11 cellular contexts compared by ENCODE assay signal in the genomic region with DNA sequence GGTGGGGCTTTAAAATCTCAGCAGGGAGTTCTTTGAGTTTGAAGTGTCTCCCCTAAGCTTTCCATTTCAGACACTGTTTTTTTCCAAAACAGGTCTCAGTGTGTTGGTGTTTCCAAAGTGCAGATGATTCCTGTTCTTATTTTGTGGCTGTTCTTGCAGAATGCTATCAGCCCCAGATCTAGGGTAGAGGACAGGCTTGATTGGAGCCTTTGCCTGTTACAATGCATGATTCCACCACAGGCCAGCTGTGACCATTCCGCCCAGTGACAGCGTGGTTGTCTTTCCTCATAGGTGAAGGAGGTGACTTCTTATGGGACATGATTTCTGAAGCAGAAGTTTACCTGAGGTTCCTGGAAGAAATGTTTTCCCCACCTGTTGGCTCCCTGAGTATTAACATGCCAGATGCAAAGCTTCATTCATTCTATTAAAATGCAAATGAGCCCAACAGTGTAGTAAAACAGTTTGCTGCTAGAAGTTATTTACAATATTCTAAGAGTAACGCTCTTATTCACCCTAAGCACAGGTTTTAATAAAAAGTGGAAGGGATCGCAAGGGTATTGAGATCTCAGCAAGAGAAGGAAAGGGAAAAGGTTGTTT. TPM values are rescaled to one million over a fixed set of nuclear protein-coding genes. Genes with fewer than 3 reads are reported as not detected.
A peak's percentile ranks its signal among the peaks of the same experiment; 100 is the strongest.
DNase-seq lines count a peak whose midpoint lies in the region; ATAC-seq and TF ChIP-seq lines count a peak whose summit lies in the region.
"Had no signal": no experiment of that assay in that cellular context is flagged by ENCODE, and none has a peak within 500 bp of the region (broad histone marks: within the 10 kb centered on the region; RNA-seq: fewer than 3 reads in every experiment).

No MANE protein-coding gene starts in this region.

- H3K27me3 ChIP-seq in body of pancreas (no peaks in the 10 kb centered on the region), muscle layer of duodenum (ENCODE audit: low read depth, low read length) (no peaks in the 10 kb centered on the region), esophagus muscularis mucosa (no peaks in the 10 kb centered on the region)

- no peak for TF ChIP-seq CTCF in C4-2B (conservative IDR thresholded peaks at IDR 0.05)
- TF ChIP-seq CTCF in body of pancreas (IDR thresholded peaks at IDR 0.05) = no peak
- TF ChIP-seq CTCF in esophagus muscularis mucosa (IDR thresholded peaks at IDR 0.05) = no peak

- no peaks in the 10 kb centered on the region for H3K9me3 ChIP-seq in body of pancreas
- H3K9me3 ChIP-seq in muscle layer of duodenum (ENCODE audit: control insufficient read depth in 1 of 2, low read length in 2 of 2) = no peaks in the 10 kb centered on the region
- no peaks in the 10 kb centered on the region for H3K9me3 ChIP-seq in esophagus muscularis mucosa

- no peaks in the 10 kb centered on the region for H3K36me3 ChIP-seq in body of pancreas (replicated peaks in 1 of 2; ENCODE audit: insufficient read depth in 1 of 2, low read depth in 2 of 2)
- no peaks in the 10 kb centered on the region for H3K36me3 ChIP-seq in muscle layer of duodenum (ENCODE audit: control insufficient read depth in 1 of 2, insufficient read depth in 2 of 2, low read length in 2 of 2)
- no peaks in the 10 kb centered on the region for H3K36me3 ChIP-seq in esophagus muscularis mucosa

- no peak for TF ChIP-seq EP300 in esophagus muscularis mucosa (IDR thresholded peaks at IDR 0.05)

- 54 to 75% methylated on average over 4 of the region's 4 CpGs for WGBS in body of pancreas, 2 donors
- 96% methylated on average over 4 of the region's 4 CpGs for WGBS in esophagus muscularis mucosa

- intact Hi-C loops in body of pancreas (cut with DNase I) (no loop called here), esophagus muscularis mucosa (cut with DNase I) (no loop called here)

- H3K4me1 ChIP-seq in body of pancreas (peaks cover 34% of the 10 kb centered on the region), muscle layer of duodenum (ENCODE audit: control insufficient read depth in 1 of 2, insufficient read depth in 2 of 2, low read length in 2 of 2) (peaks cover 0 to 17% of the 10 kb centered on the region in 2 donors), esophagus muscularis mucosa (peaks cover 5 to 20% (median 14%) of the 10 kb centered on the region in 4 donors)

- peak; percentile 54 for DNase-seq in HT-29 (ENCODE audit: low spot score)
- no peak for DNase-seq in body of pancreas
- no peak for DNase-seq in AG08395 (ENCODE audit: low spot score)
- DNase-seq in esophagus muscularis mucosa (ENCODE audit: extremely low spot score) = no peak
- DNase-seq: activated CD8-positive, alpha-beta memory T cell treated with anti-CD3 and anti-CD28 coated beads for 24 hours; DMS153; Kasumi-1 had no signal

- no peak overlapping the region for H3K4me3 ChIP-seq in body of pancreas
- peak overlapping the region in 1 of 2 donors; percentile 14 for H3K4me3 ChIP-seq in muscle layer of duodenum (ENCODE audit: low read depth in 1 of 2, low read length in 2 of 2)
- H3K4me3 ChIP-seq in esophagus muscularis mucosa = no peak overlapping the region

- TF ChIP-seq POLR2A in body of pancreas (IDR thresholded peaks at IDR 0.05) (no peak), esophagus muscularis mucosa (IDR thresholded peaks at IDR 0.05; ENCODE audit: low read depth) (no peak)

- peak overlapping the region; percentile 19; the same call in 1 of the 2 replicates for H3K27ac ChIP-seq in C4-2B
- H3K27ac ChIP-seq in body of pancreas = peak overlapping the region; percentile 54 to 79 (median 61)
- peak overlapping the region; percentile 33 for H3K27ac ChIP-seq in muscle layer of duodenum (ENCODE audit: low read length)
- H3K27ac ChIP-seq in esophagus muscularis mucosa (replicated peaks in 1 of 4) = peak overlapping the region in 2 of 4 donors; percentile 16 to 55

- no peak for ATAC-seq in body of pancreas
- no peak for ATAC-seq in HG03521 (IDR thresholded peaks at IDR 0.05; ENCODE audit: unreplicated experiment)
- ATAC-seq in HG02870 (IDR thresholded peaks at IDR 0.05; ENCODE audit: unreplicated experiment) = no peak

RNA-seq across cellular contexts. Expression of gene BIRC3, which starts 36.9 kb away (rescaled TPM):
- total RNA-seq in HT-29 (2014; rRNA removed; shearing (Covaris generic)) = 0.94 and 1.4 TPM in 2 replicates
- total RNA-seq in body of pancreas (10 to 100 TPM in 1 of 2 donors, 1 to 10 TPM in 1; 5.3 to 13.2 TPM), esophagus muscularis mucosa (10 to 100 TPM in 3 of 4 donors, 1 to 10 TPM in 1; 10.0 to 13.7 (median 11.0) TPM)
